In the genomic region with DNA sequence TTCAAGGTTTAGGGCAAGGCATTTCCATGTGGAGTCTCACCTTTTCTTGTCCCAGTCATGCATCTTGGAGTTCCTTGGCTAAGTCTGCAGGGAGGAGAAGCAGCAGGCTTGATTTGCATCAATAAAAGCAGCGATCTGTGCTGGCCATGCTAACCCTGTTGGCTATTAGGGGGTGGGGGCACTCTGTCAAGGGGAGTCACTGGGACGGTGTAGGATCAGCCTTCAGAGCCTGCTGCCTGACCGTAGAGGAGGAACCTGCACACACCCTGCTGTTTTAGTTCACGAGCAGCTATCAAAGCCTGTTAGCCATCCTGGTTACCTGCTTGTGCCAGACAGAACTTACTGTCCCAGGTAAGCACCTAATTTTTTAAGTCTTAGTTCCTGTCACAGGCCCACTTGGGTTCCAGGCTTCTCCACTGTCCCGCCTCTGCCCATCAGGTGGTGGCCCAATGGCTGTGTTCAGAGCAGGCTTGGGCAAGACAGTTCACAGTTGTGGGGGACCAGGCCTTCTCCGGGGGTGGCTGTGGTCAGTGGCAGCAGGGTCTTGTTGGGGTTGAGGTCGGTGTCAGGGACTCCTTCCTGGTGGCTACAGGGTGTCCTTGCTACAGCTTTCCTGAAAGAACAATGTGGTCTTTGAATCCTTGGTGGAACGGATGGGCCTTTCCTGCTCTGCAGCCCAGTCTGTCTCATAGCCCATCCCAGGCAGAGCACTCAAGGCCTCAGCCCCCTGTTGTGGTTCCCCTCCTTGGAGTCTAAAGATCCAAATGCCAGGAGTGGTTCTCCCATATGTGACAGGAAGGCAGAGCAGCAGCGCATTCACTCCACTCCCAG, we compare ENCODE assay signal across 16 cellular contexts. TPM values are rescaled to one million over a fixed set of nuclear protein-coding genes. Genes with fewer than 3 reads are reported as not detected.
DNase-seq lines count a peak whose midpoint lies in the region; ATAC-seq and TF ChIP-seq lines count a peak whose summit lies in the region.
"Had no signal": no experiment of that assay in that cellular context is flagged by ENCODE, and none has a peak within 500 bp of the region (broad histone marks: within the 10 kb centered on the region; RNA-seq: fewer than 3 reads in every experiment).

No MANE protein-coding gene starts in this region.

- no peaks in the 10 kb centered on the region for H3K9me3 Mint-ChIP-seq in WTC11
- H3K9me3 Mint-ChIP-seq: stimulated activated naive CD8-positive, alpha-beta T cell treated with anti-CD3 and anti-CD28 coated beads, Interleukin-15, Interleukin-2, amounts not matched to agents 100 ng/mL and 50 ng/mL, for 24 hours; type B pancreatic cell had no signal

- no peak overlapping the region for H3K4me3 Mint-ChIP-seq in WTC11
- H3K4me3 Mint-ChIP-seq: stimulated activated naive CD8-positive, alpha-beta T cell treated with anti-CD3 and anti-CD28 coated beads, Interleukin-15, Interleukin-2, amounts not matched to agents 100 ng/mL and 50 ng/mL, for 24 hours; type B pancreatic cell had no signal

- TF ChIP-seq CTCF in WTC11 (IDR thresholded peaks at IDR 0.05) = no peak

- ATAC-seq in WTC11 = no peak
- ATAC-seq in HG03521 (IDR thresholded peaks at IDR 0.05; ENCODE audit: unreplicated experiment) = no peak
- ATAC-seq: Right ventricle myocardium inferior had no signal

- CTCF ChIA-PET in WTC11 (lab: Charles Lee) = interaction anchor here (1.3 kb wide), 1 partner anchor 231 kb away, joined by 3 read pairs; no protein-coding TSS in a partner anchor

- peak overlapping the region; percentile 6; the same call in 1 of the 2 replicates for H3K27ac Mint-ChIP-seq in WTC11
- H3K27ac Mint-ChIP-seq: stimulated activated naive CD8-positive, alpha-beta T cell treated with anti-CD3 and anti-CD28 coated beads, Interleukin-15, Interleukin-2, amounts not matched to agents 100 ng/mL and 50 ng/mL, for 24 hours; type B pancreatic cell had no signal

- no peaks in the 10 kb centered on the region for H3K4me1 Mint-ChIP-seq in WTC11

- POLR2A ChIA-PET in WTC11 (lab: Charles Lee) = interaction anchor here (0.8 kb wide), 1 partner anchor 229 kb away, joined by 3 read pairs; no protein-coding TSS in a partner anchor

- H3K36me3 Mint-ChIP-seq in WTC11 = peaks cover 43% of the 10 kb centered on the region

- peak; percentile 7 for DNase-seq in activated CD4-positive, alpha-beta T cell treated with anti-CD3 and anti-CD28 coated beads for 1 hour
- no peak for DNase-seq in activated CD4-positive, alpha-beta T cell treated with anti-CD3 and anti-CD28 coated beads, Interleukin-2, amount 50 U/mL, for 48 hours
- DNase-seq in WTC11 (ENCODE audit: low spot score) (no peak), islet precursor cell (peak; percentile 48), amygdala (lab: John Stamatoyannopoulos, UW) (no peak), KG1 (lab: John Stamatoyannopoulos, UW) (no peak)
- DNase-seq in stimulated activated CD8-positive, alpha-beta memory T cell treated with anti-CD3 and anti-CD28 coated beads, Interleukin-4, amount 100 ng/mL, for 48 hours = peak; percentile 21
- DNase-seq: central memory CD4-positive, alpha-beta T cell; NCI-H1105 treated with DMSO at 0.1 percent for 48 hours; NCI-H2107; NCI-H526 treated with DMSO at 0.1 percent for 48 hours; SW 1271 had no signal

- H3K27me3 Mint-ChIP-seq in WTC11 (ENCODE audit: low read depth) = no peaks in the 10 kb centered on the region
- H3K27me3 Mint-ChIP-seq: stimulated activated naive CD8-positive, alpha-beta T cell treated with anti-CD3 and anti-CD28 coated beads, Interleukin-15, Interleukin-2, amounts not matched to agents 100 ng/mL and 50 ng/mL, for 24 hours; type B pancreatic cell had no signal

TF ChIP-seq in WTC11, 78 proteins besides CTCF, POLR2A, EP300 and RAD21:
- no peak for TF ChIP-seq ZNF396 (CRISPR knock-in tag; IDR thresholded peaks at IDR 0.05; ENCODE audit: borderline replicate concordance)
- TF ChIP-seq TEAD4 (CRISPR knock-in tag; IDR thresholded peaks at IDR 0.05) = no peak
- TF ChIP-seq ZNF317 (CRISPR knock-in tag; IDR thresholded peaks at IDR 0.05; ENCODE audit: borderline replicate concordance, low read depth) = no peak

RNA-seq across cellular contexts. Expression of a gene that starts 43.7 kb away (rescaled TPM):
- 66.2 to 72.8 TPM (median 66.8 TPM) in 3 replicates for total RNA-seq in WTC11 (2021)

RNA-seq across cellular contexts. Expression of a gene that starts 51.0 kb away (rescaled TPM):
- total RNA-seq in WTC11 (2021) = 299 to 319 TPM (median 313 TPM) in 3 replicates

Comparison
In these comparisons a context has a peak if more than half of its experiments do, and no peak if none do; other contexts are left out.
1. DNase-seq: peak in activated CD4-positive, alpha-beta T cell treated with anti-CD3 and anti-CD28 coated beads for 1 hour (single experiment), islet precursor cell (single experiment) and stimulated activated CD8-positive, alpha-beta memory T cell treated with anti-CD3 and anti-CD28 coated beads, Interleukin-4, amount 100 ng/mL, for 48 hours (single experiment); none in activated CD4-positive, alpha-beta T cell treated with anti-CD3 and anti-CD28 coated beads, Interleukin-2, amount 50 U/mL, for 48 hours (0 of 2), WTC11 (single experiment), amygdala (0 of 56) and KG1 (single experiment).